10 cellular contexts compared by ENCODE assay signal in genomic region chr19:47699360-47699917, GRCh38. TPM values are rescaled to one million over a fixed set of nuclear protein-coding genes. Genes with fewer than 3 reads are reported as not detected.
DNase-seq lines count a peak whose midpoint lies in the region; ATAC-seq lines count a peak whose summit lies in the region.
"Had no signal": no experiment of that assay in that cellular context is flagged by ENCODE, and none has a peak within 500 bp of the region (broad histone marks: within the 10 kb centered on the region; RNA-seq: fewer than 3 reads in every experiment).

No MANE protein-coding gene starts in this region.

- H3K4me3 Mint-ChIP-seq in effector memory CD8-positive, alpha-beta T cell, result no peak overlapping the region
- H3K4me3 Mint-ChIP-seq in naive thymus-derived CD8-positive, alpha-beta T cell, result no peak overlapping the region
- H3K4me3 Mint-ChIP-seq: activated naive CD8-positive, alpha-beta T cell; stimulated activated naive CD8-positive, alpha-beta T cell treated with anti-CD3 and anti-CD28 coated beads, Interleukin-15, Interleukin-2, amounts not matched to agents 100 ng/mL and 50 ng/mL, for 24 hours had no signal

- peaks cover 0 to 6% of the 10 kb centered on the region in 2 donors for H3K4me1 Mint-ChIP-seq in effector memory CD8-positive, alpha-beta T cell (ENCODE audit: low read depth in 2 of 2)
- peaks cover 0 to 6% (median 4%) of the 10 kb centered on the region in 4 donors for H3K4me1 Mint-ChIP-seq in naive thymus-derived CD8-positive, alpha-beta T cell

- peak; percentile 16 for DNase-seq in NCI-H1092 treated with DMSO at 0.1 percent for 48 hours (lab: John Stamatoyannopoulos, UW)
- no peak for DNase-seq in NCI-H1092 (lab: John Stamatoyannopoulos, UW)
- peak; percentile 61 for DNase-seq in NCI-H146 (lab: John Stamatoyannopoulos, UW)
- peak; percentile 59 for DNase-seq in activated CD4-positive, alpha-beta T cell treated with anti-CD3 and anti-CD28 coated beads, Interleukin-2, amount 50 U/mL, for 1 hour
- peak; percentile 32 to 40 (median 33) for DNase-seq in effector memory CD8-positive, alpha-beta T cell
- DNase-seq in naive thymus-derived CD8-positive, alpha-beta T cell, result peak in 9 of 10 donors; percentile 15 to 47 (median 35)
- no peak for DNase-seq in NCI-H1105 treated with DMSO at 0.1 percent for 48 hours (lab: John Stamatoyannopoulos, UW)

- H3K9me3 Mint-ChIP-seq in effector memory CD8-positive, alpha-beta T cell, result no peaks in the 10 kb centered on the region
- H3K9me3 Mint-ChIP-seq in naive thymus-derived CD8-positive, alpha-beta T cell, result peaks cover 0 to 1% (median 0%) of the 10 kb centered on the region in 9 donors
- H3K9me3 Mint-ChIP-seq: stimulated activated naive CD8-positive, alpha-beta T cell treated with anti-CD3 and anti-CD28 coated beads, Interleukin-15, Interleukin-2, amounts not matched to agents 100 ng/mL and 50 ng/mL, for 24 hours had no signal

- ATAC-seq in effector memory CD8-positive, alpha-beta T cell (replicated peaks), result peak; percentile 60
- ATAC-seq in naive thymus-derived CD8-positive, alpha-beta T cell, result peak; percentile 66 to 70
- ATAC-seq in HG02798 (IDR thresholded peaks at IDR 0.05; ENCODE audit: poor library complexity, unreplicated experiment), result no peak

- POLR2A ChIA-PET in naive thymus-derived CD8-positive, alpha-beta T cell (lab: Charles Lee), result interaction anchor here (1.0 to 1.8 kb wide), 2 partner anchors 263 to 266 kb away, joined by 4 read pairs; no protein-coding TSS in a partner anchor

- H3K27ac Mint-ChIP-seq in effector memory CD8-positive, alpha-beta T cell, result no peak overlapping the region
- peak overlapping the region in 1 of 10 donors; percentile 15 for H3K27ac Mint-ChIP-seq in naive thymus-derived CD8-positive, alpha-beta T cell
- H3K27ac Mint-ChIP-seq: activated naive CD8-positive, alpha-beta T cell; stimulated activated naive CD8-positive, alpha-beta T cell treated with anti-CD3 and anti-CD28 coated beads, Interleukin-15, Interleukin-2, amounts not matched to agents 100 ng/mL and 50 ng/mL, for 24 hours had no signal

- H3K27me3 Mint-ChIP-seq in effector memory CD8-positive, alpha-beta T cell, result no peaks in the 10 kb centered on the region
- H3K27me3 Mint-ChIP-seq in naive thymus-derived CD8-positive, alpha-beta T cell, result no peaks in the 10 kb centered on the region
- H3K27me3 Mint-ChIP-seq: activated naive CD8-positive, alpha-beta T cell; stimulated activated naive CD8-positive, alpha-beta T cell treated with anti-CD3 and anti-CD28 coated beads, Interleukin-15, Interleukin-2, amounts not matched to agents 100 ng/mL and 50 ng/mL, for 24 hours had no signal

- H3K36me3 Mint-ChIP-seq in effector memory CD8-positive, alpha-beta T cell (ENCODE audit: insufficient read depth), result peaks cover 36% of the 10 kb centered on the region
- H3K36me3 Mint-ChIP-seq in naive thymus-derived CD8-positive, alpha-beta T cell, result peaks cover 0 to 42% (median 7%) of the 10 kb centered on the region in 3 donors
- H3K36me3 Mint-ChIP-seq: activated naive CD8-positive, alpha-beta T cell had no signal

RNA-seq across cellular contexts. Expression of gene EHD2, which starts 13.8 kb away (rescaled TPM):
- not detected for total RNA-seq in naive thymus-derived CD8-positive, alpha-beta T cell
- not detected for polyA plus RNA-seq in naive thymus-derived CD8-positive, alpha-beta T cell

RNA-seq across cellular contexts. Expression of gene NOP53, which starts 45.9 kb away (rescaled TPM):
- total RNA-seq in naive thymus-derived CD8-positive, alpha-beta T cell, result 100 to 1,000 TPM; 847 to 882 TPM
- 100 to 1,000 TPM; 266 to 443 (median 273) TPM for polyA plus RNA-seq in naive thymus-derived CD8-positive, alpha-beta T cell

Comparison
In these comparisons a context has a peak if more than half of its experiments do, and no peak if none do; other contexts are left out.
1. DNase-seq: peak in NCI-H1092 treated with DMSO at 0.1 percent for 48 hours (single experiment), NCI-H146 (single experiment), activated CD4-positive, alpha-beta T cell treated with anti-CD3 and anti-CD28 coated beads, Interleukin-2, amount 50 U/mL, for 1 hour (single experiment), effector memory CD8-positive, alpha-beta T cell (3 of 3) and naive thymus-derived CD8-positive, alpha-beta T cell (9 of 10); none in NCI-H1092 (single experiment) and NCI-H1105 treated with DMSO at 0.1 percent for 48 hours (single experiment).